Comparison of ENCODE assay signal across 18 cellular contexts in the genomic region with DNA sequence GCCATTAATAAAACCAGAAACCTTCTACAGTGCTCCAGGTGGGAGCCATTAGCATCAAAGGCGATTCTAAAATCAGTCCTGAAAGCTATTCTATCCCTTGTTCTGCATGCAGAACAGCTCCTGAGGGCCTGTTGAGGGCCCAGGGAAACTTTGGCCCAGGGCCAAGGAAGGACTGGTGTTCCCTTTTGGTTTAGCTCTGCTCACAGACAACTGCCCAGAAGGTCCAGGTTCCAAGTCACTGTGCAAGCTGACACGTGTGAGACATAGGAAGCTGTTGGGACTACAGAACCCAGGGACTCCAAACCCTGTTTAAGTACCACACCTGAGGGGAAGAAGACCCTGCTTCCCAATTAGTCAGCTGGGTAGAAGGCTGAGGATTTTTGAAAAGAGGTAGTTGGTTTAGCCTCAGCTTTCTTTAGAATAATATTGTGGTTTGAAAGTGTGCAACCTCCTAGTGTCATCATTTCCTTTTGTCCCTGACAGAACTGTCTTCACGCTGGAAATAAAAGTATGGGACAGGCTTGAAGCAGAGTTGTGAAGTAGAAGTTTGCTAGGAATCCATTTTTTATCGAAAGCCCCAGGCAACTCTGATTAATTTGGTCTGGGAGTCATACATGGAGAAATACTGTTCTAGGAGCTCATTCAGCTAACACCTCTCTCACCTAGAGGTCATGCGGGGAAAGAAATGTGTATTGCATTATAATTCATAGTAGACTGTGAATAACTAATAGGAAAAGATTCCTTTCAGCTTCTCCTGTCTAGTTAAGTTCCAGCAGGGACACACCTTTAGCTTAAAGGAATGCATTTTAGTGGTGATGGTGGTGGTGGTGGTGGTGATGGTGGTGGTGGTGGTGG. TPM values are rescaled to one million over a fixed set of nuclear protein-coding genes. Genes with fewer than 3 reads are reported as not detected.
DNase-seq lines count a peak whose midpoint lies in the region; ATAC-seq and TF ChIP-seq lines count a peak whose summit lies in the region.
"Had no signal": no experiment of that assay in that cellular context is flagged by ENCODE, and none has a peak within 500 bp of the region (broad histone marks: within the 10 kb centered on the region; RNA-seq: fewer than 3 reads in every experiment).

No MANE protein-coding gene starts in this region.

- H3K4me3 Mint-ChIP-seq in activated CD8-positive, alpha-beta memory T cell treated with anti-CD3 and anti-CD28 coated beads, Interleukin-2, amount 10 ng/mL, durations not matched to agents 7 days and 5 days = no peak overlapping the region
- peak overlapping the region; percentile 23 for H3K4me3 Mint-ChIP-seq in dendritic cell treated with granulocyte-macrophage colony-stimulating factor and Interleukin-4, amounts not matched to agents 40 ng/mL and 50 ng/mL, for 4 days
- H3K4me3 Mint-ChIP-seq: activated T-cell treated with anti-CD3 and anti-CD28 coated beads, Interleukin-2, amount 50 U/mL, for 24 hours; B cell; naive thymus-derived CD8-positive, alpha-beta T cell had no signal

- H3K27ac Mint-ChIP-seq in activated CD8-positive, alpha-beta memory T cell treated with anti-CD3 and anti-CD28 coated beads, Interleukin-2, amount 10 ng/mL, durations not matched to agents 7 days and 5 days = peak overlapping the region; percentile 4
- H3K27ac Mint-ChIP-seq in dendritic cell treated with granulocyte-macrophage colony-stimulating factor and Interleukin-4, amounts not matched to agents 40 ng/mL and 50 ng/mL, for 4 days = peak overlapping the region; percentile 65
- H3K27ac Mint-ChIP-seq: activated T-cell treated with anti-CD3 and anti-CD28 coated beads, Interleukin-2, amount 50 U/mL, for 24 hours; B cell had no signal

- peaks cover 4% of the 10 kb centered on the region for H3K36me3 Mint-ChIP-seq in activated CD8-positive, alpha-beta memory T cell treated with anti-CD3 and anti-CD28 coated beads, Interleukin-2, amount 10 ng/mL, durations not matched to agents 7 days and 5 days
- no peaks in the 10 kb centered on the region for H3K36me3 Mint-ChIP-seq in dendritic cell treated with granulocyte-macrophage colony-stimulating factor and Interleukin-4, amounts not matched to agents 40 ng/mL and 50 ng/mL, for 4 days (ENCODE audit: low read depth)
- H3K36me3 Mint-ChIP-seq: naive thymus-derived CD8-positive, alpha-beta T cell had no signal

- H3K4me1 Mint-ChIP-seq in activated CD8-positive, alpha-beta memory T cell treated with anti-CD3 and anti-CD28 coated beads, Interleukin-2, amount 10 ng/mL, durations not matched to agents 7 days and 5 days = peaks cover 42% of the 10 kb centered on the region
- H3K4me1 Mint-ChIP-seq in dendritic cell treated with granulocyte-macrophage colony-stimulating factor and Interleukin-4, amounts not matched to agents 40 ng/mL and 50 ng/mL, for 4 days (ENCODE audit: low read depth) = peaks cover 39% of the 10 kb centered on the region
- H3K4me1 Mint-ChIP-seq: B cell had no signal

- H3K27ac ChIP-seq in thyroid gland = no peak overlapping the region

- H3K9me3 Mint-ChIP-seq in activated CD8-positive, alpha-beta memory T cell treated with anti-CD3 and anti-CD28 coated beads, Interleukin-2, amount 10 ng/mL, durations not matched to agents 7 days and 5 days (ENCODE audit: low read depth) = no peaks in the 10 kb centered on the region
- no peaks in the 10 kb centered on the region for H3K9me3 Mint-ChIP-seq in dendritic cell treated with granulocyte-macrophage colony-stimulating factor and Interleukin-4, amounts not matched to agents 40 ng/mL and 50 ng/mL, for 4 days
- H3K9me3 Mint-ChIP-seq: activated T-cell treated with anti-CD3 and anti-CD28 coated beads, Interleukin-2, amount 50 U/mL, for 24 hours; naive thymus-derived CD8-positive, alpha-beta T cell had no signal

- no peaks in the 10 kb centered on the region for H3K36me3 ChIP-seq in thyroid gland
- H3K36me3 ChIP-seq: heart right ventricle had no signal

- no peak for DNase-seq in activated CD8-positive, alpha-beta memory T cell treated with anti-CD3 and anti-CD28 coated beads, Interleukin-2, amount 10 ng/mL, durations not matched to agents 7 days and 5 days
- DNase-seq in activated CD8-positive, alpha-beta memory T cell treated with anti-CD3 and anti-CD28 coated beads, Interleukin-2, amount 50 U/mL, for 48 hours = no peak
- peak; percentile 3 for DNase-seq in NCI-H510A treated with DMSO at 0.1 percent for 48 hours (lab: John Stamatoyannopoulos, UW)
- DNase-seq in thyroid gland = peak; percentile 73 to 79
- DNase-seq in stimulated activated naive CD4-positive, alpha-beta T cell treated with Interleukin-2 at 50 U/mL for 16 hours (lab: John Stamatoyannopoulos, UW) = no peak
- no peak for DNase-seq in stimulated activated CD4-positive, alpha-beta T cell treated with anti-CD3 and anti-CD28 coated beads, Interleukin-2, amount 100 ng/mL, for 24 hours
- DNase-seq: activated CD4-positive, CD25-positive, alpha-beta regulatory T cell; activated T-cell treated with anti-CD3 and anti-CD28 coated beads, Interleukin-2, amount 50 U/mL, for 24 hours; naive thymus-derived CD8-positive, alpha-beta T cell; NCI-H1417 treated with DMSO at 0.1 percent for 48 hours; NCI-H524 treated with DMSO at 0.1 percent for 48 hours; stimulated activated CD8-positive, alpha-beta memory T cell treated with anti-CD3 and anti-CD28 coated beads, Interleukin-4, amount 100 ng/mL, for 48 hours had no signal

- intact Hi-C loops in dendritic cell treated with granulocyte-macrophage colony-stimulating factor and Interleukin-4, amounts not matched to agents 40 ng/mL and 50 ng/mL, for 4 days (cut with micrococcal nuclease) = no loop called here
- intact Hi-C loops in thyroid gland (cut with DNase I) = no loop called here

- CTCF ChIA-PET in activated CD8-positive, alpha-beta memory T cell treated with anti-CD3 and anti-CD28 coated beads, Interleukin-2, amount 10 ng/mL, durations not matched to agents 7 days and 5 days (lab: Charles Lee) = interaction anchor here (0.6 to 3.1 kb wide), 8 partner anchors 9 to 303 kb away, joined by 3 to 23 read pairs (median 4); no protein-coding TSS in a partner anchor

- peaks cover 9% of the 10 kb centered on the region for H3K27me3 Mint-ChIP-seq in activated CD8-positive, alpha-beta memory T cell treated with anti-CD3 and anti-CD28 coated beads, Interleukin-2, amount 10 ng/mL, durations not matched to agents 7 days and 5 days
- H3K27me3 Mint-ChIP-seq in dendritic cell treated with granulocyte-macrophage colony-stimulating factor and Interleukin-4, amounts not matched to agents 40 ng/mL and 50 ng/mL, for 4 days = peaks cover 43% of the 10 kb centered on the region

- WGBS in thyroid gland, 2 donors = 65 to 68% methylated on average over 5 of the region's 5 CpGs

- TF ChIP-seq POLR2A in thyroid gland (IDR thresholded peaks at IDR 0.05) = no peak

- H3K27me3 ChIP-seq in thyroid gland = no peaks in the 10 kb centered on the region

- ATAC-seq in activated CD8-positive, alpha-beta memory T cell treated with anti-CD3 and anti-CD28 coated beads, Interleukin-2, amount 10 ng/mL, durations not matched to agents 7 days and 5 days = peak; percentile 45
- ATAC-seq in HG02885 (IDR thresholded peaks at IDR 0.05; ENCODE audit: poor library complexity, unreplicated experiment) = no peak
- ATAC-seq: GM12878; left colon; naive thymus-derived CD8-positive, alpha-beta T cell had no signal

- H3K4me1 ChIP-seq in thyroid gland = no peaks in the 10 kb centered on the region

- no peak overlapping the region for H3K4me3 ChIP-seq in thyroid gland (replicated peaks in 1 of 3)
- H3K4me3 ChIP-seq: GM12878, heart right ventricle had no signal

- no peak for TF ChIP-seq CTCF in thyroid gland (IDR thresholded peaks at IDR 0.05)

- H3K9me3 ChIP-seq in thyroid gland = no peaks in the 10 kb centered on the region
- H3K9me3 ChIP-seq: heart right ventricle had no signal

RNA-seq across cellular contexts. Expression of gene IL1RL1, which starts 19.9 kb away (rescaled TPM):
- under 1 TPM; 0.09 to 0.41 TPM for total RNA-seq in activated CD8-positive, alpha-beta memory T cell treated with anti-CD3 and anti-CD28 coated beads, Interleukin-2, amount 10 ng/mL, durations not matched to agents 7 days and 5 days
- 1 to 10 TPM; 1.0 to 5.0 (median 3.1) TPM for total RNA-seq in thyroid gland
- total RNA-seq: B cell; naive thymus-derived CD8-positive, alpha-beta T cell had no signal

Comparison
In these comparisons a context has a peak if more than half of its experiments do, and no peak if none do; other contexts are left out.
1. DNase-seq: peak in NCI-H510A treated with DMSO at 0.1 percent for 48 hours (single experiment) and thyroid gland (2 of 2); none in activated CD8-positive, alpha-beta memory T cell treated with anti-CD3 and anti-CD28 coated beads, Interleukin-2, amount 10 ng/mL, durations not matched to agents 7 days and 5 days (single experiment), activated CD8-positive, alpha-beta memory T cell treated with anti-CD3 and anti-CD28 coated beads, Interleukin-2, amount 50 U/mL, for 48 hours (single experiment), stimulated activated naive CD4-positive, alpha-beta T cell treated with Interleukin-2 at 50 U/mL for 16 hours (single experiment) and stimulated activated CD4-positive, alpha-beta T cell treated with anti-CD3 and anti-CD28 coated beads, Interleukin-2, amount 100 ng/mL, for 24 hours (0 of 2).